In the genomic region with DNA sequence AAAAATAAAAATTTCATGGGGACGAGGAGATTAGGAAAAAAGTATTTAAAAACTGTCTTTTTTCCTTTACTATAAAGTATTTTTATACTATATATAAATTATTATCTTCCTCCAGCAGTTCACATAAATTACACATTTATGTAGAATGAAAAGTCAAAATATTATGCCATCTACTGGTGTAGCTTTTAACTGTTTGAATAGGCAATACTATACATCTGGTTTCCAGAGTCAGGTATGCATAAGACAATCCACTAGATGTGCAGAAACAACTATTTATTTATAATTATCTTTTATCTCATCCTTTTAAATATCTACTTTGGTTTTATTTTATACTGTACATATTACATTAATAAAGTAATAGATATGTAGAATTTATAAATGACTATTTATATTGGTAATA, we compare ENCODE assay signal across 1 cellular context.
A peak's percentile ranks its signal among the peaks of the same experiment; 100 is the strongest.
TF ChIP-seq lines count a peak whose summit lies in the region.

No MANE protein-coding gene starts in this region.

TF ChIP-seq in A549, 52 proteins besides CTCF, POLR2A, EP300 and RAD21:
- 0 out of 3 replicates have a peak, but pooled peaks have one; percentile 11 for TF ChIP-seq SMC3 (IDR thresholded peaks at IDR 0.05)
